In the genomic region with DNA sequence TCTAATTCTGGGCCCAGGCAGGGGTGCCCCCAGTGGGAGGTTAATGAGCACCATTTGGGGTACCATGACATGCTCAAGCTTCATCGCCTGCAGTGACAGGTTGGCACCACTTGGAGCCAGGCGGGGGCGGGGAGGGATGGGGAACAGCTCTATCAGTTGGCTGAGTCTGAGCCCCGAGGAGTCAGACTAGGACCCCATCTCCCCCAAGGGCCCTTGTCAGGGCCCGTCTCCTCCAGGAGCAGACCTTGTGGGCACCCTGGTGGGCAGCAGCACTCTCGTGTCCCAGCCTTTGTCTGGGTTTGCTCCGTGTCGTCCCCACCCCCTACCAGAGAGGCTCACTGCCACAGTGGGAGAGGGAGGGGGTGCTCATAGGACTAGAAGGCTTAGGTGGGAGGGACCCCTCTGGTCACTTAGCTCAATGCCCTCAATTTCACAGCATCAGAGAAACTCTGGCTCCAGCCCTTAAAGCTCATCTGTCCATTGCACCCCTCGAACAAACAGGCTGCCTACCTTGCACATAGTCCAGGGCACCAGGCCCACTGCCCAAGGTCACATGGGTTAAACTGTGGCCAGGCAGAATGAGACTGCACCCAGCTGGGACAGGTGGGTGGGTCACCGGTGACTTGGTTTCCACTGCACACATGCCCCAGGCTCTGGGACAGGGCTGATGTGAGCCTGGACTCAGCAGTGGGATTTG, we compare ENCODE assay signal across 9 cellular contexts. TPM values are rescaled to one million over a fixed set of nuclear protein-coding genes. Genes with fewer than 3 reads are reported as not detected.
DNase-seq lines count a peak whose midpoint lies in the region; ATAC-seq, FAIRE-seq and TF ChIP-seq lines count a peak whose summit lies in the region.
"Had no signal": no experiment of that assay in that cellular context is flagged by ENCODE, and none has a peak within 500 bp of the region (broad histone marks: within the 10 kb centered on the region; RNA-seq: fewer than 3 reads in every experiment).

No MANE protein-coding gene starts in this region.

- H3K9me3 ChIP-seq in GM12878 (replicated peaks; ENCODE audit: control insufficient read depth, insufficient read depth, low read length) (no peaks in the 10 kb centered on the region), uterus (no peaks in the 10 kb centered on the region)

- TSS peak; percentile 12 for BruUV-seq in GM12878 (replicated peaks; lab: Mats Ljungman, UMichigan)

- POLR2A ChIA-PET in GM12878 (lab: Charles Lee) = interaction anchor here (0.5 to 1.2 kb wide), 5 partner anchors 10 to 152 kb away, joined by 3 to 4 read pairs (median 4); no protein-coding TSS in a partner anchor

- WGBS in GM12878 (ENCODE audit: insufficient coverage, insufficient replicate concordance, low lambda C conversion rate, missing lambda C conversion rate) = 14% methylated on average over 10 of the region's 10 CpGs

- RAD21 ChIA-PET in GM12878 (lab: Charles Lee; ENCODE audit: unreplicated experiment) = interaction anchor here (0.8 to 1.8 kb wide), 5 partner anchors 15 to 53 kb away, joined by 3 to 7 read pairs (median 4); no protein-coding TSS in a partner anchor

- H3K4me3 ChIP-seq in GM12878 = peak overlapping the region; percentile 95
- no peak overlapping the region for H3K4me3 ChIP-seq in uterus

- DNase-seq in stimulated activated CD4-positive, alpha-beta T cell treated with anti-CD3 and anti-CD28 coated beads, Interleukin-15, amount 100 ng/mL, for 24 hours = peak; percentile 47
- DNase-seq in stimulated activated CD4-positive, alpha-beta T cell treated with anti-CD3 and anti-CD28 coated beads, Interleukin-4, amount 100 ng/mL, for 24 hours = no peak
- DNase-seq in GM12878 (ENCODE audit: low read depth, low spot score) (no peak), memory B cell (ENCODE audit: low spot score in 2 of 2) (no peak), uterus (no peak)
- no peak for DNase-seq in activated CD4-positive, CD25-positive, alpha-beta regulatory T cell treated with anti-CD3 and anti-CD28 coated beads, Interleukin-2, amount 50 U/mL, for 72 hours
- DNase-seq: T1000 had no signal

- peaks cover 6% of the 10 kb centered on the region for H4K20me1 ChIP-seq in GM12878 (ENCODE audit: control insufficient read depth, insufficient read depth)

- H3K27ac Mint-ChIP-seq in memory B cell = peak overlapping the region; percentile 92

- H3K79me2 ChIP-seq in GM12878 (ENCODE audit: control insufficient read depth, insufficient read depth, low read length) = peaks cover 92% of the 10 kb centered on the region

- H3K4me3 Mint-ChIP-seq in memory B cell = peak overlapping the region; percentile 97

- FAIRE-seq in GM12878 (lab: Jason Lieb, UNC) = no peak

- no peaks in the 10 kb centered on the region for H3K9me3 Mint-ChIP-seq in memory B cell

- H3K9ac ChIP-seq in GM12878 (ENCODE audit: control insufficient read depth, insufficient read depth, low read length) = peak overlapping the region; percentile 92

- ATAC-seq in GM12878 (no peak), memory B cell (ENCODE audit: low read depth) (no peak), HG02588 (IDR thresholded peaks at IDR 0.05; ENCODE audit: unreplicated experiment) (no peak), GM18909 (IDR thresholded peaks at IDR 0.05; ENCODE audit: poor library complexity, unreplicated experiment) (no peak)

- TF ChIP-seq EP300 in GM12878 (IDR thresholded peaks at IDR 0.05; ENCODE audit: borderline replicate concordance in 1 of 2, control insufficient read depth in 1 of 2, low read depth in 2 of 2, low read length in 2 of 2) = no peak

- peaks cover 55% of the 10 kb centered on the region for H3K4me1 Mint-ChIP-seq in memory B cell

- TF ChIP-seq CTCF in GM12878 (IDR thresholded peaks at IDR 0.05 in 2 of 3, conservative IDR thresholded peaks at IDR 0.05 in 1 of 3; ENCODE audit: control insufficient read depth in 2 of 3, extremely low read depth in 1 of 3, insufficient read depth in 1 of 3, low read depth in 3 of 3, low read length in 3 of 3) = peak in 2 of 3 experiments; percentile 15 to 47; a peak in 3 of 6 replicates
- no peak for TF ChIP-seq CTCF in uterus (IDR thresholded peaks at IDR 0.05)

- H2AFZ ChIP-seq in GM12878 (ENCODE audit: control insufficient read depth, low read depth, low read length) = no peak overlapping the region

- no peaks in the 10 kb centered on the region for H3K27me3 Mint-ChIP-seq in memory B cell

- H3K4me1 ChIP-seq in GM12878 (ENCODE audit: control insufficient read depth, insufficient read depth, low read length) (peaks cover 44% of the 10 kb centered on the region), uterus (peaks cover 0 to 23% of the 10 kb centered on the region in 2 donors)

- SMC1A ChIA-PET in GM12878 (lab: Charles Lee; ENCODE audit: uncharacterized antibody, unreplicated experiment) = interaction anchor here (0.8 to 3.4 kb wide), 5 partner anchors 15 to 52 kb away, joined by 3 to 15 read pairs (median 5); a partner anchor contains a TSS

- H3K36me3 Mint-ChIP-seq in memory B cell = peaks cover 40% of the 10 kb centered on the region

- peaks cover 26 to 36% of the 10 kb centered on the region in 2 experiments for H3K36me3 ChIP-seq in GM12878 (ENCODE audit: control insufficient read depth in 2 of 2, insufficient read depth in 2 of 2, low read length in 1 of 2)
- H3K36me3 ChIP-seq in uterus = no peaks in the 10 kb centered on the region

- no peak for TF ChIP-seq RAD21 in GM12878 (IDR thresholded peaks at IDR 0.05; ENCODE audit: insufficient read depth, low read depth, low read length)

- no peak for TF ChIP-seq POLR2A in GM12878 (IDR thresholded peaks at IDR 0.05; ENCODE audit: low read depth, low read length)
- TF ChIP-seq POLR2A in uterus (IDR thresholded peaks at IDR 0.05) = no peak

- H3K27ac ChIP-seq in GM12878 (ENCODE audit: control insufficient read depth, insufficient read depth) (peak overlapping the region; percentile 89), uterus (peak overlapping the region; percentile 93 to 94)

- peak overlapping the region; percentile 96 for H3K4me2 ChIP-seq in GM12878 (ENCODE audit: control insufficient read depth, insufficient read depth)

- CTCF ChIA-PET in GM12878 (lab: Yijun Ruan, JAX) = interaction anchor here (0.7 to 9.3 kb wide), 12 partner anchors 7 to 54 kb away, joined by 3 to 99 read pairs (median 4); a partner anchor contains a TSS

- in situ Hi-C loops in GM12878 (cut with MboI) = no loop called here

- H3K27me3 ChIP-seq in GM12878 (replicated peaks in 1 of 2; ENCODE audit: control insufficient read depth in 2 of 2, insufficient read depth in 2 of 2, low read length in 1 of 2) (no peaks in the 10 kb centered on the region), uterus (no peaks in the 10 kb centered on the region)

- intact Hi-C loops in GM12878 (cut with micrococcal nuclease; ENCODE audit: unreplicated experiment) (loop anchor here (5.0 kb wide), 1 partner anchor 49 kb away; a partner anchor contains a TSS), uterus (cut with DNase I; ENCODE audit: low total_unique reads) (no loop called here)

RNA-seq across cellular contexts. Expression of a gene that starts 4.1 kb away (rescaled TPM):
- 55.7 and 68.4 TPM in 2 replicates for total RNA-seq in GM12878 (2013; cell fraction: nucleolus; rRNA removed)
- total RNA-seq in GM12878 (2014; rRNA removed) (59.9 and 62.9 TPM in 2 replicates), GM12878 (2014; rRNA removed; fragmentation: Illumina TruSeq; extraction: Trizol) (35.9 and 39.6 TPM in 2 replicates), GM12878 (2021) (103 and 107 TPM in 2 replicates), uterus (10 to 100 TPM in 3 of 4 donors, 1 to 10 TPM in 1; 9.2 to 65.3 (median 20.6) TPM)
- 21.7 TPM for polyA plus RNA-seq in GM12878 (2011; ENCODE audit: low read depth)
- polyA plus RNA-seq in GM12878 (2011; rRNA removed) (30.2 and 44.4 TPM in 2 replicates), GM12878 (2014; fragmentation: Illumina TruSeq; extraction: Trizol) (17.9 and 35.4 TPM in 2 replicates), GM12878 (2014; fragmentation: Nextera tagmentation; extraction: Ambion mirVana) (under 1 TPM; 0.20 to 0.45 TPM), GM12878 (2014; rRNA removed) (52.0 and 58.7 TPM in 2 replicates), GM12878 (2016; fragmentation: Nextera tagmentation; extraction: Ambion mirVana) (1 to 10 TPM; 1.8 to 2.3 TPM)
- 39.3 and 43.6 TPM in 2 replicates for polyA plus RNA-seq in GM12878 (2011; cell fraction: cytosol; rRNA removed)
- polyA plus RNA-seq in GM12878 (2011; cell fraction: nucleus; rRNA removed) = 75.0 and 144 TPM in 2 replicates
- 54.8 and 64.1 TPM in 2 replicates for polyA plus RNA-seq in GM12878 (2012)
- 38.4 and 59.7 TPM in 2 replicates for polyA minus RNA-seq in GM12878 (2011; rRNA and poly(A)+ RNA removed)
- 36.3 and 36.8 TPM in 2 replicates for polyA minus RNA-seq in GM12878 (2011; cell fraction: cytosol; rRNA and poly(A)+ RNA removed)
- polyA minus RNA-seq in GM12878 (2011; cell fraction: nucleus; rRNA and poly(A)+ RNA removed) = 12.3 and 46.2 TPM in 2 replicates

RNA-seq across cellular contexts. Expression of a gene that starts 16.4 kb away (rescaled TPM):
- 2.6 and 4.3 TPM in 2 replicates for total RNA-seq in GM12878 (2013; cell fraction: nucleolus; rRNA removed)
- total RNA-seq in GM12878 (2014; rRNA removed) (0.17 and 0.22 TPM in 2 replicates), GM12878 (2014; rRNA removed; fragmentation: Illumina TruSeq; extraction: Trizol) (0.22 and 0.74 TPM in 2 replicates), GM12878 (2021) (1.3 and 1.7 TPM in 2 replicates), uterus (10 to 100 TPM in 1 of 4 donors, 1 to 10 TPM in 2, not detected in 1; 2.3 to 11.3 (median 6.2) TPM)
- 0.58 TPM for polyA plus RNA-seq in GM12878 (2011; ENCODE audit: low read depth)
- polyA plus RNA-seq in GM12878 (2011; rRNA removed) (0.32 and 1.3 TPM in 2 replicates), GM12878 (2014; fragmentation: Illumina TruSeq; extraction: Trizol) (0.19 and 0.25 TPM in 2 replicates), GM12878 (2014; fragmentation: Nextera tagmentation; extraction: Ambion mirVana) (not detected), GM12878 (2014; rRNA removed) (0.51 and 1.4 TPM in 2 replicates), GM12878 (2016; fragmentation: Nextera tagmentation; extraction: Ambion mirVana) (under 1 TPM in 1 of 2 experiments, not detected in 1; 0.06 TPM)
- 0.51 and 1.2 TPM in 2 replicates for polyA plus RNA-seq in GM12878 (2011; cell fraction: cytosol; rRNA removed)
- 8.0 and 8.3 TPM in 2 replicates for polyA plus RNA-seq in GM12878 (2011; cell fraction: nucleus; rRNA removed)
- 0.45 and 0.66 TPM in 2 replicates for polyA plus RNA-seq in GM12878 (2012)
- 0.59 and 2.0 TPM in 2 replicates for polyA minus RNA-seq in GM12878 (2011; rRNA and poly(A)+ RNA removed)
- 0.73 TPM in 1 of 2 replicates, not detected in the other for polyA minus RNA-seq in GM12878 (2011; cell fraction: cytosol; rRNA and poly(A)+ RNA removed)
- polyA minus RNA-seq in GM12878 (2011; cell fraction: nucleus; rRNA and poly(A)+ RNA removed) = 1.1 and 1.8 TPM in 2 replicates

RNA-seq across cellular contexts. Expression of a gene that starts 19.4 kb away (rescaled TPM):
- total RNA-seq in GM12878 (2013; cell fraction: nucleolus; rRNA removed) = 1.9 and 2.9 TPM in 2 replicates
- total RNA-seq in GM12878 (2014; rRNA removed) (0.11 and 0.68 TPM in 2 replicates), GM12878 (2014; rRNA removed; fragmentation: Illumina TruSeq; extraction: Trizol) (0.27 TPM in 1 of 2 replicates, not detected in the other), GM12878 (2021) (0.51 and 0.56 TPM in 2 replicates), uterus (100 to 1,000 TPM in 1 of 4 donors, 10 to 100 TPM in 1, under 1 TPM in 1, not detected in 1; 0.90 to 119 (median 19.6) TPM)
- polyA plus RNA-seq in GM12878 (2011; ENCODE audit: low read depth) = 0.52 TPM
- polyA plus RNA-seq in GM12878 (2011; rRNA removed) (0.24 and 0.81 TPM in 2 replicates), GM12878 (2014; fragmentation: Illumina TruSeq; extraction: Trizol) (0.24 TPM in 1 of 2 replicates, not detected in the other), GM12878 (2014; fragmentation: Nextera tagmentation; extraction: Ambion mirVana) (under 1 TPM in 1 of 2 experiments, not detected in 1; 0.13 TPM), GM12878 (2014; rRNA removed) (0.25 and 2.2 TPM in 2 replicates), GM12878 (2016; fragmentation: Nextera tagmentation; extraction: Ambion mirVana) (under 1 TPM in 1 of 2 experiments, not detected in 1; 0.50 TPM)
- 0.54 and 1.2 TPM in 2 replicates for polyA plus RNA-seq in GM12878 (2011; cell fraction: cytosol; rRNA removed)
- 3.6 and 4.5 TPM in 2 replicates for polyA plus RNA-seq in GM12878 (2011; cell fraction: nucleus; rRNA removed)
- polyA plus RNA-seq in GM12878 (2012) = 1.2 and 1.9 TPM in 2 replicates
- 0.29 and 1.1 TPM in 2 replicates for polyA minus RNA-seq in GM12878 (2011; rRNA and poly(A)+ RNA removed)
- polyA minus RNA-seq in GM12878 (2011; cell fraction: cytosol; rRNA and poly(A)+ RNA removed) = not detected in 2 replicates
- polyA minus RNA-seq in GM12878 (2011; cell fraction: nucleus; rRNA and poly(A)+ RNA removed) = 0.36 TPM in 1 of 2 replicates, not detected in the other

RNA-seq across cellular contexts. Expression of a gene that starts 51.2 kb away (rescaled TPM):
- 16.9 and 18.0 TPM in 2 replicates for total RNA-seq in GM12878 (2013; cell fraction: nucleolus; rRNA removed)
- total RNA-seq in GM12878 (2014; rRNA removed) (9.7 and 12.3 TPM in 2 replicates), GM12878 (2014; rRNA removed; fragmentation: Illumina TruSeq; extraction: Trizol) (6.5 and 8.6 TPM in 2 replicates), GM12878 (2021) (14.2 and 16.1 TPM in 2 replicates), uterus (10 to 100 TPM; 12.9 to 62.6 (median 32.4) TPM)
- 4.5 TPM for polyA plus RNA-seq in GM12878 (2011; ENCODE audit: low read depth)
- polyA plus RNA-seq in GM12878 (2011; rRNA removed) (8.8 and 22.6 TPM in 2 replicates), GM12878 (2014; fragmentation: Illumina TruSeq; extraction: Trizol) (9.8 and 12.3 TPM in 2 replicates), GM12878 (2014; fragmentation: Nextera tagmentation; extraction: Ambion mirVana) (1 to 10 TPM in 1 of 2 experiments, under 1 TPM in 1; 0.98 to 1.2 TPM), GM12878 (2014; rRNA removed) (9.6 and 16.0 TPM in 2 replicates), GM12878 (2016; fragmentation: Nextera tagmentation; extraction: Ambion mirVana) (10 to 100 TPM; 17.5 to 20.2 TPM)
- 33.3 and 38.8 TPM in 2 replicates for polyA plus RNA-seq in GM12878 (2011; cell fraction: cytosol; rRNA removed)
- polyA plus RNA-seq in GM12878 (2011; cell fraction: nucleus; rRNA removed) = 92.2 and 108 TPM in 2 replicates
- 9.1 and 10.7 TPM in 2 replicates for polyA plus RNA-seq in GM12878 (2012)
- 22.7 and 37.5 TPM in 2 replicates for polyA minus RNA-seq in GM12878 (2011; rRNA and poly(A)+ RNA removed)
- polyA minus RNA-seq in GM12878 (2011; cell fraction: cytosol; rRNA and poly(A)+ RNA removed) = 9.5 and 15.8 TPM in 2 replicates
- polyA minus RNA-seq in GM12878 (2011; cell fraction: nucleus; rRNA and poly(A)+ RNA removed) = 16.0 and 35.1 TPM in 2 replicates

RNA-seq across cellular contexts. Expression of a gene that starts 55.1 kb away (rescaled TPM):
- total RNA-seq in GM12878 (2013; cell fraction: nucleolus; rRNA removed) = 43.7 and 49.7 TPM in 2 replicates
- 0.79 and 1.1 TPM in 2 replicates for total RNA-seq in GM12878 (2014; rRNA removed)
- total RNA-seq in GM12878 (2014; rRNA removed; fragmentation: Illumina TruSeq; extraction: Trizol) = 0.55 and 1.2 TPM in 2 replicates
- total RNA-seq in GM12878 (2021) = 6.1 and 7.7 TPM in 2 replicates
- polyA plus RNA-seq in GM12878 (2011; ENCODE audit: low read depth) = 1.5 TPM
- 1.9 and 2.9 TPM in 2 replicates for polyA plus RNA-seq in GM12878 (2011; rRNA removed)
- polyA plus RNA-seq in GM12878 (2011; cell fraction: cytosol; rRNA removed) = 2.8 TPM in 2 replicates
- 67.6 and 84.9 TPM in 2 replicates for polyA plus RNA-seq in GM12878 (2011; cell fraction: nucleus; rRNA removed)
- 2.7 and 4.3 TPM in 2 replicates for polyA plus RNA-seq in GM12878 (2012)
- polyA plus RNA-seq in GM12878 (2014; fragmentation: Illumina TruSeq; extraction: Trizol) = 0.54 and 1.9 TPM in 2 replicates
- polyA plus RNA-seq in GM12878 (2014; fragmentation: Nextera tagmentation; extraction: Ambion mirVana) = under 1 TPM; 0.18 to 0.32 TPM
- 3.5 and 3.9 TPM in 2 replicates for polyA plus RNA-seq in GM12878 (2014; rRNA removed)
- polyA plus RNA-seq in GM12878 (2016; fragmentation: Nextera tagmentation; extraction: Ambion mirVana) = 1 to 10 TPM; 2.7 to 4.3 TPM
- polyA minus RNA-seq in GM12878 (2011; rRNA and poly(A)+ RNA removed) = 4.6 and 8.9 TPM in 2 replicates
- polyA minus RNA-seq in GM12878 (2011; cell fraction: cytosol; rRNA and poly(A)+ RNA removed) = 2.3 and 2.5 TPM in 2 replicates
- 24.8 and 32.3 TPM in 2 replicates for polyA minus RNA-seq in GM12878 (2011; cell fraction: nucleus; rRNA and poly(A)+ RNA removed)
- 1,000 to 10,000 TPM in 1 of 4 donors, 100 to 1,000 TPM in 2, 10 to 100 TPM in 1; 59.4 to 4,880 (median 491) TPM for total RNA-seq in uterus

Comparison
In these comparisons a context has a peak if more than half of its experiments do, and no peak if none do; other contexts are left out.
1. CTCF ChIP-seq: peak in GM12878 (2 of 3); none in uterus (0 of 4).